18 cellular contexts compared by ENCODE assay signal in genomic region chr2:229665158-229665557, GRCh38. TPM values are rescaled to one million over a fixed set of nuclear protein-coding genes. Genes with fewer than 3 reads are reported as not detected.
A peak's percentile ranks its signal among the peaks of the same experiment; 100 is the strongest.
DNase-seq lines count a peak whose midpoint lies in the region; TF ChIP-seq lines count a peak whose summit lies in the region.
"Had no signal": no experiment of that assay in that cellular context is flagged by ENCODE, and none has a peak within 500 bp of the region (broad histone marks: within the 10 kb centered on the region; RNA-seq: fewer than 3 reads in every experiment).

No MANE protein-coding gene starts in this region.

- H3K27ac Mint-ChIP-seq in activated naive CD4-positive, alpha-beta T cell treated with anti-CD3 and anti-CD28 coated beads for 36 hours = no peak overlapping the region
- H3K27ac Mint-ChIP-seq: CD4-positive, alpha-beta memory T cell had no signal

- H3K9me3 ChIP-seq in suprapubic skin = no peaks in the 10 kb centered on the region
- H3K9me3 ChIP-seq: A549 had no signal

- in situ Hi-C loops in G401 (cut with HindIII; ENCODE audit: low sequenced_read_pairs) = no loop called here

- H3K9me3 Mint-ChIP-seq in activated naive CD4-positive, alpha-beta T cell treated with anti-CD3 and anti-CD28 coated beads for 36 hours = no peaks in the 10 kb centered on the region

- CTCF ChIA-PET in activated naive CD4-positive, alpha-beta T cell treated with anti-CD3 and anti-CD28 coated beads for 36 hours (lab: Charles Lee) = interaction anchor here (0.7 kb wide), 1 partner anchor 1747 kb away, joined by 3 read pairs; no protein-coding TSS in a partner anchor

- no peak overlapping the region for H3K27ac ChIP-seq in suprapubic skin
- H3K27ac ChIP-seq: A549, GM23248 had no signal

- WGBS in suprapubic skin = 25% methylated on average over 1 of the region's 1 CpG

- H3K4me3 Mint-ChIP-seq in activated naive CD4-positive, alpha-beta T cell treated with anti-CD3 and anti-CD28 coated beads for 36 hours = no peak overlapping the region
- H3K4me3 Mint-ChIP-seq: CD4-positive, alpha-beta memory T cell had no signal

- peaks cover 14% of the 10 kb centered on the region for H3K27me3 Mint-ChIP-seq in activated naive CD4-positive, alpha-beta T cell treated with anti-CD3 and anti-CD28 coated beads for 36 hours (ENCODE audit: low read depth)

- no peaks in the 10 kb centered on the region for H3K4me1 Mint-ChIP-seq in activated naive CD4-positive, alpha-beta T cell treated with anti-CD3 and anti-CD28 coated beads for 36 hours (ENCODE audit: low read depth)
- H3K4me1 Mint-ChIP-seq: CD4-positive, alpha-beta memory T cell had no signal

- TF ChIP-seq POLR2A in suprapubic skin (IDR thresholded peaks at IDR 0.05) = no peak

- TF ChIP-seq EP300 in suprapubic skin (IDR thresholded peaks at IDR 0.05) = no peak

- no peaks in the 10 kb centered on the region for H3K27me3 ChIP-seq in suprapubic skin

- no peak overlapping the region for H3K4me3 ChIP-seq in suprapubic skin
- H3K4me3 ChIP-seq: A549, GM23248 had no signal

- H3K36me3 ChIP-seq in suprapubic skin = no peaks in the 10 kb centered on the region

- no peak for TF ChIP-seq CTCF in suprapubic skin (IDR thresholded peaks at IDR 0.05)

- H3K36me3 Mint-ChIP-seq in activated naive CD4-positive, alpha-beta T cell treated with anti-CD3 and anti-CD28 coated beads for 36 hours (ENCODE audit: low read depth) = no peaks in the 10 kb centered on the region
- H3K36me3 Mint-ChIP-seq: CD4-positive, alpha-beta memory T cell had no signal

- intact Hi-C loops in activated naive CD4-positive, alpha-beta T cell treated with anti-CD3 and anti-CD28 coated beads for 36 hours (cut with micrococcal nuclease) = no loop called here

- DNase-seq in G401 (ENCODE audit: low spot score) = peak; percentile 80
- DNase-seq in globus pallidus (ENCODE audit: low spot score) = peak; percentile 58
- peak; percentile 52 for DNase-seq in pons (ENCODE audit: low spot score)
- DNase-seq in mucosa of gallbladder (ENCODE audit: low spot score) = no peak
- DNase-seq in activated naive CD4-positive, alpha-beta T cell treated with anti-CD3 and anti-CD28 coated beads for 36 hours = no peak
- no peak for DNase-seq in suprapubic skin (ENCODE audit: low spot score in 2 of 2)
- DNase-seq: 8988T; ACHN; AML-193; Calu3; CD4-positive, alpha-beta memory T cell; COR-L47; DMS53; DMS79 treated with DMSO at 0.1 percent for 48 hours; GM23248; H7; HCEC 1CT had no signal

- H3K4me1 ChIP-seq in suprapubic skin = no peaks in the 10 kb centered on the region
- H3K4me1 ChIP-seq: A549 had no signal

RNA-seq across cellular contexts. Expression of gene DNER, which starts 49.2 kb away (rescaled TPM):
- not detected in 2 replicates for total RNA-seq in G401 (2014; rRNA removed; shearing (Covaris generic))
- 0.43 TPM for total RNA-seq in mucosa of gallbladder
- total RNA-seq in activated naive CD4-positive, alpha-beta T cell treated with anti-CD3 and anti-CD28 coated beads for 36 hours = not detected
- 10 to 100 TPM in 3 of 4 donors, 1 to 10 TPM in 1; 8.9 to 29.4 (median 19.5) TPM for total RNA-seq in suprapubic skin
- total RNA-seq: CD4-positive, alpha-beta memory T cell had no signal

Comparison
In these comparisons a context has a peak if more than half of its experiments do, and no peak if none do; other contexts are left out.
1. DNase-seq: peak in G401 (single experiment), globus pallidus (single experiment) and pons (single experiment); none in mucosa of gallbladder (single experiment), activated naive CD4-positive, alpha-beta T cell treated with anti-CD3 and anti-CD28 coated beads for 36 hours (single experiment) and suprapubic skin (0 of 2).